In the genomic region with DNA sequence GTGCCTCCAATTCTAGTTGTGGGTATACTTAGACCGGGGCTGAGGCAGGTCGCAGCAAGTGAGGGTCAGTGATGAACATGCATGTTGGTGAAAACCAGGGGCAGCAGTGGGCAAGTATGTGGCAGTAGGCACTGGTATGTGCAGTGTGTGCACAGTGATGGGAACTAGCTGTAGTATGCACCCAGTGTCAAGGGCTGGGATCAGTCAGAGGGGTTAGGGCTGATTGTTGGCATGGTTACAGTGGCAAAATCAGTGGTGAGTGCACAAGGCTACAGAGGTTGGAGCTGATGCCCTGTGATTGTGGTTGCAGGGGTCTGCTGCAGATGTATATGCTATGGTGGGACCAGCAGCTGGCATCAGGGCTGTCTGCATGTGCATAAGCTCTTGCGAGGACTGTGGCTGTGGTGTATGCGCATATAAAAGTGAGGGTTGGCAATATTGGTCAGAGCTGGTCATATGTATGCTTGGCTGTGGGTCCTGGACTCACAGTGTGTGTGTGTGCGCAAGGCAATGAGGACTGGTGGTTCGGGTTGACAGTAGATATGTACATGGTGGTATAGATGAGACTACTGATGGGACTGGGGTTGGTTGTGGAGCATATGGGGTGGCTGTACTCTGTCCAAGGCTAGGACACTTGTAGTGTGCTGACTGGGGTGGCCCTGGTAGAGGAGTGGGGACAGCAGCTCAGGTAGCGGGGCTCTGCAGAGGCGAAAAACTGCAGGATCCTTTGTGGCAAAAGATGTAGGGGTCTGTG, we compare ENCODE assay signal across 18 cellular contexts. TPM values are rescaled to one million over a fixed set of nuclear protein-coding genes. Genes with fewer than 3 reads are reported as not detected.
DNase-seq lines count a peak whose midpoint lies in the region; ATAC-seq, FAIRE-seq and TF ChIP-seq lines count a peak whose summit lies in the region.
"Had no signal": no experiment of that assay in that cellular context is flagged by ENCODE, and none has a peak within 500 bp of the region (broad histone marks: within the 10 kb centered on the region; RNA-seq: fewer than 3 reads in every experiment).

No MANE protein-coding gene starts in this region.

- H3K9me3 ChIP-seq in HepG2 (ENCODE audit: low read length) (no peaks in the 10 kb centered on the region), right lobe of liver (no peaks in the 10 kb centered on the region), kidney (ENCODE audit: control insufficient read depth in 1 of 2, low read length in 2 of 2) (no peaks in the 10 kb centered on the region)
- H3K9me3 ChIP-seq: BLaER1 had no signal

- no TSS peak for BruUV-seq in HepG2 (replicated peaks; lab: Mats Ljungman, UMichigan)

- H2AFZ ChIP-seq in HepG2 (ENCODE audit: low read length), result no peak overlapping the region

- no peak overlapping the region for H3K4me3 Mint-ChIP-seq in stimulated activated effector memory CD8-positive, alpha-beta T cell treated with anti-CD3 and anti-CD28 coated beads, Interleukin-12 subunit alpha, Interleukin-12 subunit beta, amount 100 ng/mL, for 72 hours
- no peak overlapping the region for H3K4me3 Mint-ChIP-seq in osteocyte (ENCODE audit: unreplicated experiment)
- H3K4me3 Mint-ChIP-seq: CD8-positive, alpha-beta memory T cell had no signal

- H3K27ac ChIP-seq in HepG2 (ENCODE audit: extremely low read length, insufficient read depth, low read length) (no peak overlapping the region), right lobe of liver (no peak overlapping the region), kidney (ENCODE audit: low read depth in 2 of 2, low read length in 2 of 2) (no peak overlapping the region)
- H3K27ac ChIP-seq: BLaER1 had no signal

- H3K27ac Mint-ChIP-seq in stimulated activated effector memory CD8-positive, alpha-beta T cell treated with anti-CD3 and anti-CD28 coated beads, Interleukin-12 subunit alpha, Interleukin-12 subunit beta, amount 100 ng/mL, for 72 hours, result no peak overlapping the region
- no peak overlapping the region for H3K27ac Mint-ChIP-seq in osteocyte (ENCODE audit: unreplicated experiment)

- CTCF ChIA-PET in HepG2 (lab: Yijun Ruan, JAX; ENCODE audit: low intra/inter-chr PET ratio, low total read pairs), result no interaction called here

- H3K4me1 ChIP-seq in HepG2 (ENCODE audit: insufficient read depth, low read length) (no peaks in the 10 kb centered on the region), right lobe of liver (no peaks in the 10 kb centered on the region), kidney (ENCODE audit: control insufficient read depth in 1 of 2, insufficient read depth in 1 of 2, low read depth in 1 of 2, low read length in 2 of 2) (no peaks in the 10 kb centered on the region)
- H3K4me1 ChIP-seq: Caco-2 had no signal

- no peak for TF ChIP-seq CTCF in HepG2 (CRISPR knock-in tag; IDR thresholded peaks at IDR 0.05)
- TF ChIP-seq CTCF in right lobe of liver (IDR thresholded peaks at IDR 0.05), result no peak
- no peak for TF ChIP-seq CTCF in kidney (IDR thresholded peaks at IDR 0.05; ENCODE audit: borderline replicate concordance, extremely low read depth, insufficient read depth)
- no peak for TF ChIP-seq CTCF in osteocyte (IDR thresholded peaks at IDR 0.05)

- POLR2A ChIA-PET in HepG2 (lab: Yijun Ruan, JAX), result no interaction called here

- no peak for TF ChIP-seq EP300 in HepG2 (IDR thresholded peaks at IDR 0.05; ENCODE audit: low read depth in 2 of 2, low read length in 2 of 2)
- TF ChIP-seq EP300 in HepG2 (CRISPR knock-in tag; IDR thresholded peaks at IDR 0.05; ENCODE audit: borderline replicate concordance), result no peak

- H3K27me3 Mint-ChIP-seq in osteocyte (ENCODE audit: unreplicated experiment), result peaks cover 41% of the 10 kb centered on the region

- no peaks in the 10 kb centered on the region for H3K9me3 Mint-ChIP-seq in stimulated activated effector memory CD8-positive, alpha-beta T cell treated with anti-CD3 and anti-CD28 coated beads, Interleukin-12 subunit alpha, Interleukin-12 subunit beta, amount 100 ng/mL, for 72 hours
- H3K9me3 Mint-ChIP-seq in osteocyte (ENCODE audit: unreplicated experiment), result peaks cover 4% of the 10 kb centered on the region
- H3K9me3 Mint-ChIP-seq: CD8-positive, alpha-beta memory T cell had no signal

- TF ChIP-seq POLR2A in HepG2 (IDR thresholded peaks at IDR 0.05; ENCODE audit: insufficient read depth in 1 of 2, low read depth in 2 of 2, low read length in 2 of 2), result no peak
- TF ChIP-seq POLR2A in right lobe of liver (IDR thresholded peaks at IDR 0.05), result no peak

- no peaks in the 10 kb centered on the region for H3K36me3 Mint-ChIP-seq in stimulated activated effector memory CD8-positive, alpha-beta T cell treated with anti-CD3 and anti-CD28 coated beads, Interleukin-12 subunit alpha, Interleukin-12 subunit beta, amount 100 ng/mL, for 72 hours
- no peaks in the 10 kb centered on the region for H3K36me3 Mint-ChIP-seq in osteocyte (ENCODE audit: unreplicated experiment)
- H3K36me3 Mint-ChIP-seq: CD8-positive, alpha-beta memory T cell had no signal

- no peak overlapping the region for H3K9ac ChIP-seq in HepG2 (ENCODE audit: insufficient read depth, low read depth, low read length)
- H3K9ac ChIP-seq in kidney (ENCODE audit: low read length in 2 of 2), result no peak overlapping the region
- H3K9ac ChIP-seq: BLaER1 had no signal

- in situ Hi-C loops in HepG2 (cut with HindIII; ENCODE audit: extremely low pct_ligation_motif_present, low pct_unique_long_range_greater_than_20kb), result no loop called here

- FAIRE-seq in HepG2 (lab: Jason Lieb, UNC) (no peak), kidney (lab: Jason Lieb, UNC) (no peak)
- FAIRE-seq: H54 had no signal

- ATAC-seq in HepG2 (peak; percentile 31; the same call in 2 of the 3 replicates), right lobe of liver (no peak), HG03159 (IDR thresholded peaks at IDR 0.05; ENCODE audit: unreplicated experiment) (no peak), HG03135 (IDR thresholded peaks at IDR 0.05; ENCODE audit: unreplicated experiment) (no peak)
- peak; percentile 46 for ATAC-seq in stimulated activated effector memory CD8-positive, alpha-beta T cell treated with anti-CD3 and anti-CD28 coated beads, Interleukin-12 subunit alpha, Interleukin-12 subunit beta, amount 100 ng/mL, for 72 hours
- ATAC-seq: HCT116 had no signal

- 44% methylated on average over 7 of the region's 8 CpGs for WGBS in HepG2 (ENCODE audit: low lambda C conversion rate)
- 80% methylated on average over 7 of the region's 8 CpGs for WGBS in right lobe of liver (ENCODE audit: insufficient coverage, low coverage, low lambda C conversion rate, missing lambda C conversion rate)

- no peak overlapping the region for H3K4me2 ChIP-seq in HepG2 (ENCODE audit: low read depth, low read length)
- H3K4me2 ChIP-seq: BLaER1 had no signal

- DNase-seq in HepG2 (ENCODE audit: low spot score) (no peak), right lobe of liver (no peak), kidney (peak; percentile 34), Kasumi-1 (lab: John Stamatoyannopoulos, UW) (no peak), osteocyte (ENCODE audit: extremely low spot score, unreplicated experiment) (no peak)
- no peak for DNase-seq in stimulated activated effector memory CD8-positive, alpha-beta T cell treated with anti-CD3 and anti-CD28 coated beads, Interleukin-12 subunit alpha, Interleukin-12 subunit beta, amount 100 ng/mL, for 72 hours (ENCODE audit: low spot score in 2 of 2)
- DNase-seq: 8988T; AML-193; Caco-2; CD8-positive, alpha-beta memory T cell; DND-41; GDM1; IMR-90 had no signal

- no peaks in the 10 kb centered on the region for H4K20me1 ChIP-seq in HepG2 (ENCODE audit: insufficient read depth, low read length)
- H4K20me1 ChIP-seq: BLaER1 had no signal

- H3K36me3 ChIP-seq in HepG2 (replicated peaks in 1 of 2; ENCODE audit: control insufficient read depth in 1 of 2, insufficient read depth in 2 of 2, low read length in 2 of 2), result no peaks in the 10 kb centered on the region
- no peaks in the 10 kb centered on the region for H3K36me3 ChIP-seq in right lobe of liver
- H3K36me3 ChIP-seq in kidney (ENCODE audit: control insufficient read depth in 1 of 2, insufficient read depth in 2 of 2, low read length in 2 of 2), result no peaks in the 10 kb centered on the region
- H3K36me3 ChIP-seq: BLaER1 had no signal

- TF ChIP-seq RAD21 in HepG2 (CRISPR knock-in tag; IDR thresholded peaks at IDR 0.05), result no peak

- no peaks in the 10 kb centered on the region for H3K79me2 ChIP-seq in HepG2 (ENCODE audit: insufficient read depth, low read length)

- H3K27me3 ChIP-seq in HepG2 (ENCODE audit: control insufficient read depth in 1 of 2, insufficient read depth in 2 of 2, low read length in 2 of 2) (no peaks in the 10 kb centered on the region; a peak in 1 of 5 replicates), right lobe of liver (peaks cover 0 to 5% of the 10 kb centered on the region in 2 donors)
- H3K27me3 ChIP-seq: BLaER1 had no signal

- no peak overlapping the region for H3K4me3 ChIP-seq in HepG2 (replicated peaks in 1 of 3; ENCODE audit: insufficient read depth in 1 of 3, low read depth in 2 of 3, low read length in 3 of 3)
- H3K4me3 ChIP-seq in right lobe of liver, result no peak overlapping the region
- no peak overlapping the region for H3K4me3 ChIP-seq in kidney (ENCODE audit: low read length in 2 of 2)
- H3K4me3 ChIP-seq: BLaER1 had no signal

- H3K4me1 Mint-ChIP-seq in stimulated activated effector memory CD8-positive, alpha-beta T cell treated with anti-CD3 and anti-CD28 coated beads, Interleukin-12 subunit alpha, Interleukin-12 subunit beta, amount 100 ng/mL, for 72 hours, result peaks cover 13% of the 10 kb centered on the region
- H3K4me1 Mint-ChIP-seq in osteocyte (ENCODE audit: unreplicated experiment), result no peaks in the 10 kb centered on the region

- intact Hi-C loops in HepG2 (cut with micrococcal nuclease; ENCODE audit: unreplicated experiment) (no loop called here), right lobe of liver (cut with DNase I) (no loop called here), kidney (cut with DNase I) (no loop called here)

RNA-seq across cellular contexts. Expression of gene CHORDC1, which starts 33.7 kb away (rescaled TPM):
- total RNA-seq in HepG2 (2016; rRNA removed; fragmentation: Illumina TruSeq; extraction: Trizol) (73.5 and 120 TPM in 2 replicates), right lobe of liver (10 to 100 TPM; 14.4 to 32.3 (median 17.8) TPM), kidney (21.7 TPM), osteocyte (30.8 and 35.1 TPM in 2 replicates)
- 8.6 and 12.4 TPM in 2 replicates for total RNA-seq in HepG2 (2016; cell fraction: cytosol; rRNA removed; fragmentation: Illumina TruSeq; extraction: Trizol; ENCODE audit: low read depth)
- total RNA-seq in HepG2 (2016; cell fraction: insoluble cytoplasmic fraction; rRNA removed; fragmentation: Illumina TruSeq; extraction: Trizol), result 77.7 and 131 TPM in 2 replicates
- total RNA-seq in HepG2 (2016; cell fraction: membrane; rRNA removed; fragmentation: Illumina TruSeq; extraction: Trizol), result 21.5 and 21.9 TPM in 2 replicates
- 61.7 and 64.3 TPM in 2 replicates for total RNA-seq in HepG2 (2016; cell fraction: nucleus; rRNA removed; fragmentation: Illumina TruSeq; extraction: Trizol)
- polyA plus RNA-seq in HepG2 (2011; rRNA removed) (16.8 and 19.1 TPM in 2 replicates), kidney (ENCODE audit: insufficient read depth, low read depth, low replicate concordance) (12.3 TPM)
- polyA plus RNA-seq in HepG2 (2011; cell fraction: cytosol; rRNA removed), result 14.7 and 23.5 TPM in 2 replicates
- 14.9 and 17.8 TPM in 2 replicates for polyA plus RNA-seq in HepG2 (2011; cell fraction: nucleus; rRNA removed)
- 21.4 and 44.2 TPM in 2 replicates for polyA plus RNA-seq in HepG2 (2012)
- 5.1 and 6.2 TPM in 2 replicates for polyA plus RNA-seq in HepG2 (2016; cell fraction: cytosol; fragmentation: Illumina TruSeq; extraction: Trizol; ENCODE audit: low read depth)
- 159 and 173 TPM in 2 replicates for polyA plus RNA-seq in HepG2 (2016; cell fraction: insoluble cytoplasmic fraction; fragmentation: Illumina TruSeq; extraction: Trizol; ENCODE audit: low read depth)
- 13.2 and 13.9 TPM in 2 replicates for polyA plus RNA-seq in HepG2 (2016; cell fraction: membrane; fragmentation: Illumina TruSeq; extraction: Trizol; ENCODE audit: low read depth)
- 94.3 and 97.6 TPM in 2 replicates for polyA plus RNA-seq in HepG2 (2016; cell fraction: nucleus; fragmentation: Illumina TruSeq; extraction: Trizol; ENCODE audit: insufficient read depth, low read depth)
- polyA minus RNA-seq in HepG2 (2011; rRNA and poly(A)+ RNA removed; ENCODE audit: low replicate concordance), result 46.2 and 154 TPM in 2 replicates
- 10.7 and 16.1 TPM in 2 replicates for polyA minus RNA-seq in HepG2 (2011; cell fraction: cytosol; rRNA and poly(A)+ RNA removed)
- 93.9 and 120 TPM in 2 replicates for polyA minus RNA-seq in HepG2 (2011; cell fraction: nucleus; rRNA and poly(A)+ RNA removed)

Comparison
In these comparisons a context has a peak if more than half of its experiments do, and no peak if none do; other contexts are left out.
1. ATAC-seq: peak in HepG2 (single experiment) and stimulated activated effector memory CD8-positive, alpha-beta T cell treated with anti-CD3 and anti-CD28 coated beads, Interleukin-12 subunit alpha, Interleukin-12 subunit beta, amount 100 ng/mL, for 72 hours (single experiment); none in right lobe of liver (0 of 4), HG03159 (single experiment) and HG03135 (single experiment).